21 cellular contexts compared by ENCODE assay signal in the genomic region with DNA sequence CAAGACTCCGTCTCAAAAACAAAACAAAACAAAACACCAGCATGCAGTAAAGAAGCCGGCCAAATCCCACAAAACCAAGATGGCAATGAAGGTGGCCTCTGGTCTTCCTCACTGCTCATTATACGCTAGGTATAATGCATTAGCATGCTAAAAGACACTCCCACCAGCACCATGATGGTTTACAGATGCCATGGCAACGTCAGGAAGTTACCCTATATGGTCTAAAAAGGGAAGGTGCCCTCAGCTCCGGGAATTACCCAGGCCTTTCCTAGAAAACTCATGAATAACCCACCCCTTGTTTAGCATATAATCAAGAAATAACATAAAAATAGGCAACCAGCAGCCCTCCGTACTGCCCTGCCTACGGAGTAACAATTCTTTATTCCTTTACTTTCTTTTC.
"Had no signal": no experiment of that assay in that cellular context is flagged by ENCODE, and none has a peak within 500 bp of the region (broad histone marks: within the 10 kb centered on the region; RNA-seq: fewer than 3 reads in every experiment).

No MANE protein-coding gene starts in this region.

- H3K36me3 ChIP-seq: MG63, Peyer's patch, SJCRH30 had no signal

- H2AFZ ChIP-seq: PC-9 had no signal

- H3K4me2 ChIP-seq: PC-9 had no signal

- ATAC-seq: Right ventricle myocardium inferior, SK-N-SH treated with all-trans-retinoic acid at 6 μM for 48 hours had no signal

- H3K27ac ChIP-seq: PC-9, Peyer's patch, SJCRH30 had no signal

- H3K4me1 ChIP-seq: Peyer's patch, SJCRH30 had no signal

- H3K9me3 ChIP-seq: MG63, Peyer's patch, SJCRH30 had no signal

- H3K27me3 ChIP-seq: MG63, Peyer's patch had no signal

- H3K4me3 ChIP-seq: MG63, PC-9, Peyer's patch, SJCRH30 had no signal

- DNase-seq: Karpas-422, KG1, MG63, NCI-H1092 treated with DMSO at 0.1 percent for 48 hours, NCI-H1436, NCI-H187, NCI-H2029, NCI-H2081 treated with DMSO at 0.1 percent for 48 hours, NCI-H2171, NCI-H226, NCI-H446, NCI-H510A, NCI-H524 treated with DMSO at 0.1 percent for 48 hours, NCI-H69, NCI-H774, PC-9, Peyer's patch, SHP77 treated with DMSO at 0.1 percent for 48 hours, SJCRH30 had no signal
